ENCODE assay signal across 1 cellular context in genomic region chr18:74289946-74290478, GRCh38.
TF ChIP-seq lines count a peak whose summit lies in the region.

No MANE protein-coding gene starts in this region.

TF ChIP-seq in liver, 16 proteins besides CTCF, POLR2A, EP300 and RAD21 (continued from another document):
- peak; percentile 15 for TF ChIP-seq ZBTB33 (IDR thresholded peaks at IDR 0.05)
- TF ChIP-seq NR2F2 (IDR thresholded peaks at IDR 0.05) = no peak
TF ChIP-seq in liver: peak in this region for 5.
